8 cellular contexts compared by ENCODE assay signal in the genomic region with DNA sequence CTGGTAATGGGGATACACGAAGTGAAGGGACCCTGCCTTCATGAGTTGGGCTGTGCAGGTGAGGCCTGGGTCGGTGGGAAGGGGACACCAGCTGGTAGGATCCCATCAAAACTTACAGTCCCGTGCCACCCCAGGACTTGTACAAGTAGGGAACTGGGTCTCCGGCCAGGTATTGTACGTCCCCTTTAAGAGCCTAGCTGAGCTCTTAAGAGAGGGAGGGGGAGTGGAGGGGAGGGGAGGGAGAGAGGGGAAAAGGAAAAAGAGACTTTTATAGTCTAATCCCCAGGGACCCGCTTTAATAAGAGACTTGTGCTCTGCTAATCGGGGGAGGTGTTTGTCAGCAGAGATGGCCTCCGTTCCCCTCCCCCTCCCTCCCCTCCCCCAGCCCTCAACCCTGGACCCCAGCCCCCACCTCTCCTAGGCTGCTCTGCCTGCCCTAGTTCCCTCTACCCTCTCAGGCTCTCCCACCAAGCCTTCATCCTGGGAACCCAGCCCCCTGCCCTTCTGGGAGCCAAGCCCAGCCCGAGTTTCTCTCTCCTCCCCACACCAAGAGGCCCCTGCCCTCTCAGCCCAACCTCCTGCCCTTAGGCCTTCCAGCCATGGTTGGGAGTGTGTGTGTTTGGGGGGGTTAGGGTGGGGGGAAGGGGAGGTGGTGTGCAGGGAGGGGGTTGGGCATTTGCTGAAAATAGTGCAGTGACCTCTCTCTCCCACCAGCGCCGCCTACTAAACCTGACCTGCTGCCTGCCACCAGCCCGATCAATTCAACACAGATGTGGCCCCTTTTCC. TPM values are rescaled to one million over a fixed set of nuclear protein-coding genes. Genes with fewer than 3 reads are reported as not detected.
DNase-seq lines count a peak whose midpoint lies in the region; ATAC-seq and TF ChIP-seq lines count a peak whose summit lies in the region.

No MANE protein-coding gene starts in this region.

- H3K9ac ChIP-seq in Loucy (ENCODE audit: low read depth, low read length, poor library complexity, severe bottlenecking), result peak overlapping the region; percentile 86

- intact Hi-C loops in ascending aorta (cut with DNase I), result no loop called here

- peaks cover 31% of the 10 kb centered on the region for H3K4me1 Mint-ChIP-seq in memory B cell

- peak overlapping the region; percentile 88 for H3K4me3 Mint-ChIP-seq in memory B cell

- no peak overlapping the region for H2AFZ ChIP-seq in Loucy (ENCODE audit: low read length)

- H3K4me1 ChIP-seq in BE2C (peaks cover 20% of the 10 kb centered on the region), Loucy (ENCODE audit: insufficient read depth, low read length, poor library complexity, severe bottlenecking) (peaks cover 40% of the 10 kb centered on the region), ascending aorta (peaks cover 13 to 21% of the 10 kb centered on the region in 2 donors)

- peak overlapping the region; percentile 8 for H3K27ac Mint-ChIP-seq in memory B cell

- ATAC-seq in memory B cell (ENCODE audit: low read depth) (no peak), esophagus mucosa (no peak), GM19324 (IDR thresholded peaks at IDR 0.05; ENCODE audit: low FRiP score, unreplicated experiment) (no peak)

- H3K4me3 ChIP-seq in BE2C (ENCODE audit: low read depth, low read length) (peak overlapping the region; percentile 96), Loucy (ENCODE audit: low read length, poor library complexity, severe bottlenecking) (peak overlapping the region; percentile 85), ascending aorta (peak overlapping the region; percentile 37 to 96)

- peaks cover 2% of the 10 kb centered on the region for H3K36me3 Mint-ChIP-seq in memory B cell

- H3K27me3 ChIP-seq in BE2C, result no peaks in the 10 kb centered on the region
- no peaks in the 10 kb centered on the region for H3K27me3 ChIP-seq in Loucy (ENCODE audit: insufficient read depth, low read length, poor library complexity, severe bottlenecking)
- no peaks in the 10 kb centered on the region for H3K27me3 ChIP-seq in ascending aorta

- peaks cover 51% of the 10 kb centered on the region for H3K79me2 ChIP-seq in Loucy (ENCODE audit: insufficient read depth, low read length)

- peak overlapping the region; percentile 94 for H3K4me2 ChIP-seq in Loucy (ENCODE audit: low read depth, low read length, poor library complexity, severe bottlenecking)

- peaks cover 34% of the 10 kb centered on the region for H3K36me3 ChIP-seq in BE2C
- peaks cover 27% of the 10 kb centered on the region; the same call in 1 of the 2 replicates for H3K36me3 ChIP-seq in Loucy (ENCODE audit: insufficient read depth, low read length)
- H3K36me3 ChIP-seq in ascending aorta, result peaks cover 0 to under 1% of the 10 kb centered on the region in 2 donors

- peak overlapping the region; percentile 51 to 63 for H3K27ac ChIP-seq in ascending aorta

- H3K27me3 Mint-ChIP-seq in memory B cell, result peaks cover 2% of the 10 kb centered on the region

- H4K20me1 ChIP-seq in Loucy (ENCODE audit: insufficient read depth, low read length, poor library complexity, severe bottlenecking), result peaks cover 43% of the 10 kb centered on the region

- H3K9me3 ChIP-seq in BE2C, result no peaks in the 10 kb centered on the region
- no peaks in the 10 kb centered on the region for H3K9me3 ChIP-seq in Loucy (ENCODE audit: insufficient read depth, low read depth, low read length)
- no peaks in the 10 kb centered on the region for H3K9me3 ChIP-seq in ascending aorta

- TF ChIP-seq CTCF in BE2C (IDR thresholded peaks at IDR 0.05; ENCODE audit: low read depth, low read length) (peak; percentile 23), Loucy (conservative IDR thresholded peaks at IDR 0.05; ENCODE audit: low read length) (no peak), ascending aorta (IDR thresholded peaks at IDR 0.05) (no peak)

- H3K9me3 Mint-ChIP-seq in memory B cell, result no peaks in the 10 kb centered on the region

- H3F3A ChIP-seq in Loucy (ENCODE audit: low read depth), result peaks cover 3% of the 10 kb centered on the region; the same call in 1 of the 2 replicates

- H3K9me2 ChIP-seq in Loucy (replicated peaks; ENCODE audit: low read depth, low read length), result no peaks in the 10 kb centered on the region

- DNase-seq in BE2C, result peak; percentile 80
- peak in 1 of 2 donors; percentile 73 for DNase-seq in ascending aorta (ENCODE audit: low spot score in 2 of 2)
- DNase-seq in memory B cell (ENCODE audit: low spot score in 2 of 2), result no peak
- DNase-seq in COR-L47 (lab: John Stamatoyannopoulos, UW), result no peak
- no peak for DNase-seq in 8988T

RNA-seq across cellular contexts. Expression of a gene that starts 2.6 kb away (rescaled TPM):
- polyA plus RNA-seq in BE2C (2012; ENCODE audit: insufficient read depth, insufficient read length, low read depth), result 111 TPM
- total RNA-seq in ascending aorta, result 1.6 TPM
- total RNA-seq in esophagus mucosa, result 1.2 TPM

RNA-seq across cellular contexts. Expression of a gene that starts 16.7 kb away (rescaled TPM):
- polyA plus RNA-seq in BE2C (2012; ENCODE audit: insufficient read depth, insufficient read length, low read depth), result 1,347 TPM
- total RNA-seq in ascending aorta, result 566 TPM
- 253 TPM for total RNA-seq in esophagus mucosa

RNA-seq across cellular contexts. Expression of a gene that starts 25.4 kb away (rescaled TPM):
- polyA plus RNA-seq in BE2C (2012; ENCODE audit: insufficient read depth, insufficient read length, low read depth), result 2.2 TPM
- total RNA-seq in ascending aorta (3.6 TPM), esophagus mucosa (0.92 TPM)

RNA-seq across cellular contexts. Expression of a gene that starts 29.7 kb away (rescaled TPM):
- 146 TPM for polyA plus RNA-seq in BE2C (2012; ENCODE audit: insufficient read depth, insufficient read length, low read depth)
- total RNA-seq in ascending aorta, result 57.2 TPM
- total RNA-seq in esophagus mucosa, result 109 TPM

RNA-seq across cellular contexts. Expression of a gene that starts 37.9 kb away (rescaled TPM):
- polyA plus RNA-seq in BE2C (2012; ENCODE audit: insufficient read depth, insufficient read length, low read depth), result 3.1 TPM
- total RNA-seq in ascending aorta (246 TPM), esophagus mucosa (6.7 TPM)
